21 cellular contexts compared by ENCODE assay signal in the genomic region with DNA sequence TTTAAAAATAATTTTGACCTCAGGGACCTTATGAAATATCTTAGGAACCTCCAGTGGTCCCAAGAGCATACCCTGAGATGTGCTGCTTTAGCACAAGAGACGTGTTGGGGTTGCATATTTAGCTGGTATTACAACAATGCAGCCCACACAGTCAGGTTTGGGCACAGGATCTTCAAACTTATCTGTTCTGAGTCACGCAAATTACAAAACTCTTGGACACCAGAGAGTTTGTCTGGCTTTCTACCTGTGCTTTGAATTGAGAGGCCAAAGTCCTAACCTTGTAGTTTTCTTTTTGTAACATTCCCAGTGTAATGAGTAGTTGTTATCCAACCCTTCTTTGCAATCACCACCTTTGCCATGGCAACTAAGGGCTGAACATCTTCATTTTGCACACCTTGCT.
"Had no signal": no experiment of that assay in that cellular context is flagged by ENCODE, and none has a peak within 500 bp of the region (broad histone marks: within the 10 kb centered on the region; RNA-seq: fewer than 3 reads in every experiment).

No MANE protein-coding gene starts in this region.

- H3K27me3 ChIP-seq: SJSA1 had no signal

- H3K4me3 ChIP-seq: SJSA1, SK-N-MC had no signal

- H3K27ac ChIP-seq: SJSA1, SK-N-MC had no signal

- H3K36me3 ChIP-seq: SJSA1 had no signal

- H3K4me1 ChIP-seq: SJSA1 had no signal

- H3K9me3 ChIP-seq: SJSA1 had no signal

- DNase-seq: KBM-7, MV-4-11, NCI-H1048, NCI-H1105, NCI-H1417 treated with DMSO at 0.1 percent for 48 hours, NCI-H146, NCI-H1694 treated with DMSO at 0.1 percent for 48 hours, NCI-H1930, NCI-H2081, NCI-H2107, NCI-H2227 treated with DMSO at 0.1 percent for 48 hours, NCI-H446, NCI-H510A, NCI-H524 treated with DMSO at 0.1 percent for 48 hours, NCI-H69, NCI-H774, Right ventricle myocardium superior, RPMI8226, SIG-M5 had no signal
